In genomic region chr20:39645130-39645529, GRCh38 we compare ENCODE assay signal across 29 cellular contexts.
DNase-seq lines count a peak whose midpoint lies in the region; ATAC-seq and TF ChIP-seq lines count a peak whose summit lies in the region.
"Had no signal": no experiment of that assay in that cellular context is flagged by ENCODE, and none has a peak within 500 bp of the region (broad histone marks: within the 10 kb centered on the region; RNA-seq: fewer than 3 reads in every experiment).

No MANE protein-coding gene starts in this region.

- no peaks in the 10 kb centered on the region for H3K36me3 ChIP-seq in neural progenitor cell
- H3K36me3 ChIP-seq: ascending aorta; BLaER1 treated with 17β-estradiol and CSF1 and Interleukin-3, amounts not matched to agents 10 nM and 100 nM; left ventricle myocardium inferior; tibial artery; vagina had no signal

- H3K27ac Mint-ChIP-seq in neural progenitor cell: peak overlapping the region; percentile 87
- H3K27ac Mint-ChIP-seq: activated T-cell treated with anti-CD3 and anti-CD28 coated beads, Interleukin-2, amount 50 U/mL, for 72 hours had no signal

- H3K36me3 Mint-ChIP-seq in neural progenitor cell: no peaks in the 10 kb centered on the region

- H3K27me3 Mint-ChIP-seq in neural progenitor cell (ENCODE audit: insufficient read depth, low read depth): peaks cover 9% of the 10 kb centered on the region

- peak overlapping the region; percentile 63 for H2AFZ ChIP-seq in neural progenitor cell (replicated peaks)

- H3K9ac ChIP-seq in neural progenitor cell: no peak overlapping the region
- H3K9ac ChIP-seq: BLaER1 treated with 17β-estradiol and CSF1 and Interleukin-3, amounts not matched to agents 10 nM and 100 nM had no signal

- H3K27ac ChIP-seq in neural progenitor cell: peak overlapping the region; percentile 53
- H3K27ac ChIP-seq: ascending aorta; BLaER1 treated with 17β-estradiol and CSF1 and Interleukin-3, amounts not matched to agents 10 nM and 100 nM; coronary artery; left ventricle myocardium inferior; psoas muscle; tibial artery; vagina had no signal

- ATAC-seq in HG03139 (IDR thresholded peaks at IDR 0.05; ENCODE audit: unreplicated experiment): no peak
- ATAC-seq: activated T-cell treated with anti-CD3 and anti-CD28 coated beads, Interleukin-2, amount 50 U/mL, for 72 hours; esophagus mucosa; Panc1; psoas muscle had no signal

- no peaks in the 10 kb centered on the region for H3K9me3 ChIP-seq in neural progenitor cell (ENCODE audit: low read depth)
- H3K9me3 ChIP-seq: ascending aorta; BLaER1 treated with 17β-estradiol and CSF1 and Interleukin-3, amounts not matched to agents 10 nM and 100 nM; left ventricle myocardium inferior; psoas muscle; tibial artery; vagina had no signal

- H3K4me1 Mint-ChIP-seq in neural progenitor cell: peaks cover 41% of the 10 kb centered on the region

- H3K4me1 ChIP-seq in neural progenitor cell: peaks cover 22% of the 10 kb centered on the region
- H3K4me1 ChIP-seq: ascending aorta, left ventricle myocardium inferior, psoas muscle, tibial artery had no signal

- H3K4me2 ChIP-seq in neural progenitor cell: peak overlapping the region; percentile 52
- H3K4me2 ChIP-seq: BLaER1 treated with 17β-estradiol and CSF1 and Interleukin-3, amounts not matched to agents 10 nM and 100 nM had no signal

- no peaks in the 10 kb centered on the region for H4K20me1 ChIP-seq in neural progenitor cell (ENCODE audit: low read depth)
- H4K20me1 ChIP-seq: BLaER1 treated with 17β-estradiol and CSF1 and Interleukin-3, amounts not matched to agents 10 nM and 100 nM had no signal

- no peaks in the 10 kb centered on the region for H3K79me2 ChIP-seq in neural progenitor cell (ENCODE audit: low read depth)

- H3K27me3 ChIP-seq in neural progenitor cell: no peaks in the 10 kb centered on the region
- H3K27me3 ChIP-seq: ascending aorta; BLaER1 treated with 17β-estradiol and CSF1 and Interleukin-3, amounts not matched to agents 10 nM and 100 nM; vagina had no signal

- DNase-seq in ELF-1 (ENCODE audit: low read depth, low spot score) (peak; percentile 35), NCI-H146 (lab: John Stamatoyannopoulos, UW) (peak; percentile 40), NCI-H774 (lab: John Stamatoyannopoulos, UW) (peak; percentile 11), neural progenitor cell (ENCODE audit: low spot score) (peak; percentile 40), NCI-H1048 (lab: John Stamatoyannopoulos, UW) (no peak), NCI-H1694 treated with DMSO at 0.1 percent for 48 hours (lab: John Stamatoyannopoulos, UW) (no peak)
- DNase-seq: activated CD4-positive, alpha-beta T cell treated with anti-CD3 and anti-CD28 coated beads, Interleukin-2, amount 50 U/mL, for 4 hours; activated T-cell treated with anti-CD3 and anti-CD28 coated beads, Interleukin-2, amount 50 U/mL, for 72 hours; DMS79 treated with DMSO at 0.1 percent for 48 hours; foreskin fibroblast; GF-D8; IMR-90; left ventricle myocardium inferior; MV-4-11; NCI-H2107; NCI-H524; nucleus accumbens; psoas muscle; SHP77; stimulated activated CD4-positive, alpha-beta T cell treated with anti-CD3 and anti-CD28 coated beads, Interleukin-4, amount 100 ng/mL, for 24 hours; T-helper 2 cell; tibial artery had no signal

- H3K4me3 Mint-ChIP-seq in neural progenitor cell: no peak overlapping the region
- H3K4me3 Mint-ChIP-seq: activated T-cell treated with anti-CD3 and anti-CD28 coated beads, Interleukin-2, amount 50 U/mL, for 72 hours had no signal

- no peak for TF ChIP-seq CTCF in neural progenitor cell (IDR thresholded peaks at IDR 0.05)

- peaks cover 9% of the 10 kb centered on the region for H3F3A ChIP-seq in neural progenitor cell (ENCODE audit: low read depth)

- H3K9me3 Mint-ChIP-seq in neural progenitor cell: peaks cover 2% of the 10 kb centered on the region

- H3K4me3 ChIP-seq in neural progenitor cell: no peak overlapping the region
- H3K4me3 ChIP-seq: ascending aorta; BLaER1 treated with 17β-estradiol and CSF1 and Interleukin-3, amounts not matched to agents 10 nM and 100 nM; coronary artery; left ventricle myocardium inferior; psoas muscle; tibial artery; vagina had no signal

Comparison
In these comparisons a context has a peak if more than half of its experiments do, and no peak if none do; other contexts are left out.
1. DNase-seq: peak in ELF-1 (single experiment), NCI-H146 (single experiment), NCI-H774 (single experiment) and neural progenitor cell (single experiment); none in NCI-H1048 (single experiment) and NCI-H1694 treated with DMSO at 0.1 percent for 48 hours (single experiment).